In genomic region chr9:85716031-85716877, GRCh38 we compare ENCODE assay signal across 8 cellular contexts. TPM values are rescaled to one million over a fixed set of nuclear protein-coding genes. Genes with fewer than 3 reads are reported as not detected.
A peak's percentile ranks its signal among the peaks of the same experiment; 100 is the strongest.
DNase-seq lines count a peak whose midpoint lies in the region; ATAC-seq and TF ChIP-seq lines count a peak whose summit lies in the region.

No MANE protein-coding gene starts in this region.

- no peaks in the 10 kb centered on the region for H3F3A ChIP-seq in OCI-LY1 (ENCODE audit: insufficient read depth, low read length)

- H3K36me3 ChIP-seq in OCI-LY1 (ENCODE audit: insufficient read depth, low read length), result no peaks in the 10 kb centered on the region

- ATAC-seq in HG02642 (IDR thresholded peaks at IDR 0.05; ENCODE audit: poor library complexity, unreplicated experiment), result peak; percentile 66
- ATAC-seq in natural killer cell, result peak; percentile 30 to 61 (median 32)

- H3K79me2 ChIP-seq in OCI-LY1 (ENCODE audit: insufficient read depth, low read length), result peaks cover 6% of the 10 kb centered on the region; the same call in 1 of the 2 replicates

- H3K4me3 ChIP-seq in OCI-LY1 (ENCODE audit: low read depth, low read length, poor library complexity, severe bottlenecking), result no peak overlapping the region

- peaks cover 15% of the 10 kb centered on the region for H3K4me1 ChIP-seq in OCI-LY1 (ENCODE audit: insufficient read depth, low read length, severe bottlenecking)

- intact Hi-C loops in natural killer cell (cut with micrococcal nuclease), result loop anchor here (1.0 to 5.0 kb wide), 3 partner anchors 15 to 226 kb away; partner anchors contain the start of genes AGTPBP1 and NAA35

- CTCF ChIA-PET in activated CD4-positive, alpha-beta T cell treated with anti-CD3 and anti-CD28 coated beads, Interleukin-2, amount 10 ng/mL, durations not matched to agents 7 days and 5 days (lab: Charles Lee), result interaction anchor here (0.6 to 2.5 kb wide), 3 partner anchors 14 to 290 kb away, joined by 3 to 5 read pairs (median 4); no protein-coding TSS in a partner anchor

- no peaks in the 10 kb centered on the region for H3K9me3 ChIP-seq in OCI-LY1 (ENCODE audit: low read length)

- POLR2A ChIA-PET in activated CD4-positive, alpha-beta T cell treated with anti-CD3 and anti-CD28 coated beads, Interleukin-2, amount 10 ng/mL, durations not matched to agents 7 days and 5 days (lab: Charles Lee), result no interaction called here

- H3K9me3 Mint-ChIP-seq in activated CD4-positive, alpha-beta T cell treated with anti-CD3 and anti-CD28 coated beads, Interleukin-2, amount 10 ng/mL, durations not matched to agents 7 days and 5 days, result peaks cover 7% of the 10 kb centered on the region
- H3K9me3 Mint-ChIP-seq in natural killer cell, result peaks cover 0 to 7% of the 10 kb centered on the region in 2 donors

- peak overlapping the region; percentile 2; the same call in 1 of the 2 replicates for H3K4me2 ChIP-seq in OCI-LY1 (ENCODE audit: low read length)

- no peaks in the 10 kb centered on the region for H3K27me3 Mint-ChIP-seq in activated CD4-positive, alpha-beta T cell treated with anti-CD3 and anti-CD28 coated beads, Interleukin-2, amount 10 ng/mL, durations not matched to agents 7 days and 5 days
- H3K27me3 Mint-ChIP-seq in natural killer cell (ENCODE audit: low read depth in 2 of 2), result no peaks in the 10 kb centered on the region

- no peaks in the 10 kb centered on the region for H4K20me1 ChIP-seq in OCI-LY1 (ENCODE audit: insufficient read depth, low read length)

- peak overlapping the region; percentile 33 for H3K27ac Mint-ChIP-seq in activated CD4-positive, alpha-beta T cell treated with anti-CD3 and anti-CD28 coated beads, Interleukin-2, amount 10 ng/mL, durations not matched to agents 7 days and 5 days
- peak overlapping the region; percentile 82 to 91 for H3K27ac Mint-ChIP-seq in natural killer cell

- no peak overlapping the region for H3K9ac ChIP-seq in OCI-LY1 (ENCODE audit: low read length)

- H3K27ac ChIP-seq in OCI-LY1 (ENCODE audit: low read depth, low read length, poor library complexity, severe bottlenecking), result no peak overlapping the region

- H3K4me1 Mint-ChIP-seq in activated CD4-positive, alpha-beta T cell treated with anti-CD3 and anti-CD28 coated beads, Interleukin-2, amount 10 ng/mL, durations not matched to agents 7 days and 5 days, result peaks cover 31% of the 10 kb centered on the region
- H3K4me1 Mint-ChIP-seq in natural killer cell, result peaks cover 72 to 75% of the 10 kb centered on the region in 2 donors

- DNase-seq in activated CD4-positive, alpha-beta T cell treated with anti-CD3 and anti-CD28 coated beads, Interleukin-2, amount 10 ng/mL, durations not matched to agents 7 days and 5 days, result no peak
- DNase-seq in activated CD4-positive, alpha-beta T cell treated with anti-CD3 and anti-CD28 coated beads, Interleukin-2, amount 50 U/mL, for 1 hour, result no peak
- DNase-seq in natural killer cell (no peak), NCI-H2196 (lab: John Stamatoyannopoulos, UW; ENCODE audit: unreplicated experiment) (no peak), cerebellar cortex (ENCODE audit: low spot score) (no peak)
- no peak for DNase-seq in activated CD8-positive, alpha-beta memory T cell treated with anti-CD3 and anti-CD28 coated beads, Interleukin-2, amount 50 U/mL, for 48 hours

- no peaks in the 10 kb centered on the region for H3K9me2 ChIP-seq in OCI-LY1 (ENCODE audit: low read depth, low read length)

- no peaks in the 10 kb centered on the region for H3K27me3 ChIP-seq in OCI-LY1 (ENCODE audit: insufficient read depth, low read length)

- H3K4me3 Mint-ChIP-seq in activated CD4-positive, alpha-beta T cell treated with anti-CD3 and anti-CD28 coated beads, Interleukin-2, amount 10 ng/mL, durations not matched to agents 7 days and 5 days, result no peak overlapping the region
- H3K4me3 Mint-ChIP-seq in natural killer cell, result peak overlapping the region; percentile 78

- H2AFZ ChIP-seq in OCI-LY1 (ENCODE audit: low read length), result no peak overlapping the region

- H3K36me3 Mint-ChIP-seq in activated CD4-positive, alpha-beta T cell treated with anti-CD3 and anti-CD28 coated beads, Interleukin-2, amount 10 ng/mL, durations not matched to agents 7 days and 5 days (ENCODE audit: low read depth), result peaks cover 19% of the 10 kb centered on the region
- peaks cover 7% of the 10 kb centered on the region for H3K36me3 Mint-ChIP-seq in natural killer cell

- TF ChIP-seq CTCF in OCI-LY1 (IDR thresholded peaks at IDR 0.05; ENCODE audit: low read length), result peak; percentile 61
- peak; percentile 28 for TF ChIP-seq CTCF in natural killer cell (IDR thresholded peaks at IDR 0.05)

RNA-seq across cellular contexts. Expression of gene AGTPBP1, which starts 25.5 kb away (rescaled TPM):
- 10 to 100 TPM; 35.2 to 37.2 TPM for total RNA-seq in activated CD4-positive, alpha-beta T cell treated with anti-CD3 and anti-CD28 coated beads, Interleukin-2, amount 10 ng/mL, durations not matched to agents 7 days and 5 days
- total RNA-seq in natural killer cell, result 100 to 1,000 TPM; 140 to 150 (median 140) TPM
